8 cellular contexts compared by ENCODE assay signal in genomic region chr9:116737137-116737546, GRCh38. TPM values are rescaled to one million over a fixed set of nuclear protein-coding genes. Genes with fewer than 3 reads are reported as not detected.
DNase-seq lines count a peak whose midpoint lies in the region; ATAC-seq, FAIRE-seq and TF ChIP-seq lines count a peak whose summit lies in the region.

No MANE protein-coding gene starts in this region.

- H3K4me2 ChIP-seq in K562 (ENCODE audit: insufficient read depth, low read length), result no peak overlapping the region

- no peaks in the 10 kb centered on the region for H3K79me2 ChIP-seq in K562 (ENCODE audit: control insufficient read depth, insufficient read depth, low read length)

- TF ChIP-seq RAD21 in K562 (CRISPR knock-in tag; conservative IDR thresholded peaks at IDR 0.05 in 1 of 2, IDR thresholded peaks at IDR 0.05 in 1 of 2), result peak; percentile 76 to 89

- H3K27ac ChIP-seq in K562 (ENCODE audit: extremely low read depth, low read depth, low read length) (no peak overlapping the region), iPS DF 6.9 (ENCODE audit: low read length) (no peak overlapping the region)

- H3K36me3 ChIP-seq in K562 (ENCODE audit: control insufficient read depth, insufficient read depth, low read length), result no peaks in the 10 kb centered on the region
- H3K36me3 ChIP-seq in iPS DF 6.9 (ENCODE audit: control insufficient read depth, insufficient read depth, low read length), result no peaks in the 10 kb centered on the region

- H3K9me3 ChIP-seq in K562 (replicated peaks; ENCODE audit: control insufficient read depth, insufficient read depth, low read depth, low read length), result no peaks in the 10 kb centered on the region
- H3K9me3 ChIP-seq in iPS DF 6.9 (ENCODE audit: control insufficient read depth, insufficient read depth, low read length), result no peaks in the 10 kb centered on the region

- in situ Hi-C loops in K562 (cut with MboI), result loop anchor here (10.0 kb wide), 1 partner anchor 118 kb away; no protein-coding TSS in a partner anchor

- DNase-seq in GM04504 (ENCODE audit: low read depth), result peak; percentile 43
- peak; percentile 79 to 81 for DNase-seq in NCI-H1930 (lab: John Stamatoyannopoulos, UW)
- peak; percentile 1 for DNase-seq in T-helper 22 cell (ENCODE audit: low read depth)
- peak; percentile 82 to 86 (median 84) for DNase-seq in K562 (ENCODE audit: extremely low read depth in 1 of 4, low spot score in 3 of 4)
- DNase-seq in iPS DF 6.9 (ENCODE audit: low read depth, low spot score), result peak; percentile 50
- DNase-seq in smooth muscle cell of the brain vasculature (ENCODE audit: low read depth, low spot score), result peak; percentile 39

- H4K20me1 ChIP-seq in K562 (replicated peaks; ENCODE audit: control insufficient read depth, insufficient read depth, low read length), result no peaks in the 10 kb centered on the region

- H2AFZ ChIP-seq in K562 (ENCODE audit: low read depth, low read length), result no peak overlapping the region

- TF ChIP-seq POLR2A in K562 (conservative IDR thresholded peaks at IDR 0.05), result no peak

- WGBS in K562 (ENCODE audit: insufficient coverage, low coverage, missing lambda C conversion rate), result 7% methylated on average over 13 of the region's 17 CpGs
- no CpG with 5 or more reads among the region's 17 CpGs for WGBS in iPS DF 6.9 (ENCODE audit: insufficient coverage, insufficient read length)

- H3K4me1 ChIP-seq in K562 (replicated peaks in 1 of 2; ENCODE audit: control insufficient read depth in 2 of 2, insufficient read depth in 2 of 2, low read length in 2 of 2) (no peaks in the 10 kb centered on the region), iPS DF 6.9 (ENCODE audit: control insufficient read depth, insufficient read depth, low read length) (peaks cover 6% of the 10 kb centered on the region; the same call in 1 of the 2 replicates)

- TF ChIP-seq CTCF in K562 (IDR thresholded peaks at IDR 0.05 in 2 of 3, conservative IDR thresholded peaks at IDR 0.05 in 1 of 3; ENCODE audit: insufficient read depth in 2 of 3, low read depth in 1 of 3, low read length in 3 of 3), result peak; percentile 88 to 91 (median 89)

- CTCF ChIA-PET in K562 (lab: Yijun Ruan, JAX; ENCODE audit: low intra/inter-chr PET ratio), result interaction anchor here (1.8 kb wide), 1 partner anchor 123 kb away, joined by 5 read pairs; no protein-coding TSS in a partner anchor

- FAIRE-seq in K562 (lab: Jason Lieb, UNC), result peak; percentile 65

- H3K27me3 ChIP-seq in K562 (ENCODE audit: control insufficient read depth in 2 of 2, insufficient read depth in 2 of 2, low read length in 2 of 2), result no peaks in the 10 kb centered on the region
- H3K27me3 ChIP-seq in iPS DF 6.9 (ENCODE audit: control insufficient read depth, insufficient read depth, low read length), result no peaks in the 10 kb centered on the region

- intact Hi-C loops in K562 (cut with micrococcal nuclease), result loop anchor here (1.0 to 10.0 kb wide), 2 partner anchors 123 to 678 kb away; partner anchors contain the start of gene ASTN2

- no TSS peak for BruUV-seq in K562 (replicated peaks; lab: Mats Ljungman, UMichigan)

- POLR2A ChIA-PET in K562 (lab: Yijun Ruan, JAX), result interaction anchor here (0.5 to 0.6 kb wide), 2 partner anchors 16 to 630 kb away, joined by 3 read pairs; no protein-coding TSS in a partner anchor

- no peaks in the 10 kb centered on the region for H3K9me1 ChIP-seq in K562 (ENCODE audit: control insufficient read depth, insufficient read depth, low read length)

- H3K9ac ChIP-seq in K562 (ENCODE audit: insufficient read depth in 1 of 2, low read depth in 2 of 2, low read length in 2 of 2), result no peak overlapping the region

- TF ChIP-seq EP300 in K562 (IDR thresholded peaks at IDR 0.05; ENCODE audit: low read length), result no peak

- ATAC-seq in HG02610 (IDR thresholded peaks at IDR 0.05; ENCODE audit: unreplicated experiment) (peak; percentile 45), K562 (peak; percentile 99), GM21723 (IDR thresholded peaks at IDR 0.05; ENCODE audit: unreplicated experiment) (no peak)

- H3K4me3 ChIP-seq in K562 (no peak overlapping the region), iPS DF 6.9 (ENCODE audit: low read length) (no peak overlapping the region)

TF ChIP-seq in K562, 482 proteins besides CTCF, POLR2A, EP300 and RAD21:
- TF ChIP-seq YY1 (IDR thresholded peaks at IDR 0.05; ENCODE audit: borderline replicate concordance in 1 of 3, control insufficient read depth in 1 of 3, extremely low read depth in 1 of 3, insufficient read depth in 3 of 3, insufficient read length in 1 of 3, insufficient replicate concordance in 2 of 3, low read depth in 1 of 3, low read length in 2 of 3), result peak in 1 of 3 experiments; percentile 47
- TF ChIP-seq KLF16 (IDR thresholded peaks at IDR 0.05), result peak; percentile 25; the same call in 1 of the 2 replicates
- peak; percentile 87 for TF ChIP-seq SMC3 (conservative IDR thresholded peaks at IDR 0.05; ENCODE audit: insufficient read depth, low read depth, low read length)
- TF ChIP-seq RNF2 (IDR thresholded peaks at IDR 0.05), result no peak
- TF ChIP-seq DACH1 (IDR thresholded peaks at IDR 0.05; ENCODE audit: partially characterized antibody), result peak; percentile 96
- TF ChIP-seq THRAP3 (IDR thresholded peaks at IDR 0.05; ENCODE audit: borderline replicate concordance), result no peak
- peak; percentile 41; the same call in 1 of the 2 replicates for TF ChIP-seq STAG1 (CRISPR knock-in tag; IDR thresholded peaks at IDR 0.05; ENCODE audit: borderline replicate concordance)
- peak; percentile 59; the same call in 1 of the 2 replicates for TF ChIP-seq RB1 (IDR thresholded peaks at IDR 0.05; ENCODE audit: low read depth)
- TF ChIP-seq DEAF1 (CRISPR knock-in tag; IDR thresholded peaks at IDR 0.05), result peak; percentile 37; the same call in 1 of the 2 replicates
- peak; percentile 98 for TF ChIP-seq TFAP4 (CRISPR knock-in tag; IDR thresholded peaks at IDR 0.05; ENCODE audit: borderline replicate concordance)

RNA-seq across cellular contexts. Expression of gene TRIM32, which starts 50.0 kb away (rescaled TPM):
- 14.2 and 15.9 TPM in 2 replicates for total RNA-seq in K562 (2011; cell fraction: chromatin; rRNA removed; ENCODE audit: low replicate concordance)
- 10.7 TPM in 2 replicates for total RNA-seq in K562 (2011; cell fraction: nucleolus; rRNA removed)
- 11.1 and 11.5 TPM in 2 replicates for total RNA-seq in K562 (2011; cell fraction: nucleoplasm; rRNA removed)
- total RNA-seq in K562 (2014; rRNA removed) (4.4 and 5.8 TPM in 2 replicates), K562 (2014; rRNA removed; fragmentation: Illumina TruSeq; extraction: Trizol) (3.9 and 4.9 TPM in 2 replicates), K562 (2015; rRNA removed; fragmentation: Illumina TruSeq; extraction: Trizol) (5.8 and 5.9 TPM in 2 replicates), K562 (2021) (8.2 and 9.4 TPM in 2 replicates)
- polyA plus RNA-seq in K562 (2011; rRNA removed) (7.3 and 9.3 TPM in 2 replicates), K562 (2014; fragmentation: Illumina TruSeq; extraction: Trizol) (5.8 and 6.4 TPM in 2 replicates), K562 (2014; fragmentation: Nextera tagmentation; extraction: Ambion mirVana) (1 to 10 TPM; 7.6 to 9.3 TPM), K562 (2014; rRNA removed) (3.5 and 3.6 TPM in 2 replicates)
- polyA plus RNA-seq in K562 (2011; cell fraction: cytosol; rRNA removed), result 6.6 and 7.3 TPM in 2 replicates
- polyA plus RNA-seq in K562 (2011; cell fraction: nucleus; rRNA removed), result 6.5 and 9.3 TPM in 2 replicates
- polyA plus RNA-seq in K562 (2012), result 5.3 and 6.1 TPM in 2 replicates
- 13.6 and 18.4 TPM in 2 replicates for polyA minus RNA-seq in K562 (2011; rRNA and poly(A)+ RNA removed)
- 4.6 and 6.0 TPM in 2 replicates for polyA minus RNA-seq in K562 (2011; cell fraction: cytosol; rRNA and poly(A)+ RNA removed)
- polyA minus RNA-seq in K562 (2011; cell fraction: nucleus; rRNA and poly(A)+ RNA removed), result 8.3 and 10.7 TPM in 2 replicates

Comparison
In these comparisons a context has a peak if more than half of its experiments do, and no peak if none do; other contexts are left out.
1. DNase-seq: peak in every context shown above with its lines; median percentile 84 in K562; 80 in NCI-H1930; 50 in iPS DF 6.9; 43 in GM04504; 39 in smooth muscle cell of the brain vasculature; 1 in T-helper 22 cell.